In genomic region chr10:103854687-103855423, GRCh38 we compare ENCODE assay signal across 8 cellular contexts. TPM values are rescaled to one million over a fixed set of nuclear protein-coding genes. Genes with fewer than 3 reads are reported as not detected.
DNase-seq lines count a peak whose midpoint lies in the region; ATAC-seq and TF ChIP-seq lines count a peak whose summit lies in the region.

No MANE protein-coding gene starts in this region.

- peak overlapping the region; percentile 52 for H3K4me3 ChIP-seq in MG63
- H3K4me3 ChIP-seq in ascending aorta: peak overlapping the region; percentile 75 to 78
- H3K4me3 ChIP-seq in iPS-11a (ENCODE audit: low read depth, low read length): peak overlapping the region; percentile 60
- peak overlapping the region; percentile 82 for H3K4me3 ChIP-seq in skeletal muscle satellite cell (ENCODE audit: low read length)
- H3K4me3 ChIP-seq in Karpas-422 (ENCODE audit: low read length): no peak overlapping the region

- no peaks in the 10 kb centered on the region for H3K36me3 ChIP-seq in MG63
- H3K36me3 ChIP-seq in ascending aorta: no peaks in the 10 kb centered on the region
- no peaks in the 10 kb centered on the region for H3K36me3 ChIP-seq in skeletal muscle satellite cell (ENCODE audit: insufficient read depth, low read length)
- H3K36me3 ChIP-seq in Karpas-422 (ENCODE audit: insufficient read depth, low read length): no peaks in the 10 kb centered on the region

- H3K79me2 ChIP-seq in Karpas-422 (ENCODE audit: low read length): no peaks in the 10 kb centered on the region

- H3K9me2 ChIP-seq in Karpas-422 (replicated peaks; ENCODE audit: insufficient read depth, low read length): no peaks in the 10 kb centered on the region

- H3K27ac ChIP-seq in ascending aorta: peak overlapping the region; percentile 36 to 45
- H3K27ac ChIP-seq in Karpas-422 (ENCODE audit: low read length): no peak overlapping the region

- peak in 1 of 3 experiments; percentile 27 for TF ChIP-seq CTCF in ascending aorta (IDR thresholded peaks at IDR 0.05)

- no peak overlapping the region for H2AFZ ChIP-seq in Karpas-422 (ENCODE audit: low read length)

- intact Hi-C loops in ascending aorta (cut with DNase I): loop anchor here (2.0 to 5.0 kb wide), 2 partner anchors 36 to 83 kb away; no protein-coding TSS in a partner anchor

- H4K20me1 ChIP-seq in Karpas-422 (ENCODE audit: insufficient read depth, low read depth, low read length): no peaks in the 10 kb centered on the region

- H3K27me3 ChIP-seq in MG63: 0 out of 2 replicates have a peak, but pooled peaks cover 2% of the 10 kb centered on the region
- H3K27me3 ChIP-seq in ascending aorta: no peaks in the 10 kb centered on the region
- H3K27me3 ChIP-seq in skeletal muscle satellite cell (ENCODE audit: control insufficient read depth, insufficient read depth, low read length): no peaks in the 10 kb centered on the region
- no peaks in the 10 kb centered on the region for H3K27me3 ChIP-seq in Karpas-422 (ENCODE audit: low read length)

- H3K4me1 ChIP-seq in ascending aorta (peaks cover 6 to 42% of the 10 kb centered on the region in 2 donors), skeletal muscle satellite cell (ENCODE audit: control insufficient read depth, insufficient read depth, low read length) (peaks cover 55% of the 10 kb centered on the region), Karpas-422 (ENCODE audit: low read length) (no peaks in the 10 kb centered on the region)

- H3K9me3 ChIP-seq in MG63: no peaks in the 10 kb centered on the region
- H3K9me3 ChIP-seq in ascending aorta: no peaks in the 10 kb centered on the region
- no peaks in the 10 kb centered on the region for H3K9me3 ChIP-seq in skeletal muscle satellite cell (replicated peaks; ENCODE audit: low read length)
- H3K9me3 ChIP-seq in Karpas-422 (ENCODE audit: low read length): no peaks in the 10 kb centered on the region

- DNase-seq in CD1c-positive myeloid dendritic cell (ENCODE audit: extremely low spot score): peak; percentile 47
- DNase-seq in MG63: peak; percentile 43
- no peak for DNase-seq in ascending aorta (ENCODE audit: low spot score in 2 of 2)
- DNase-seq in Karpas-422: no peak
- no peak for DNase-seq in GF-D8 (lab: John Stamatoyannopoulos, UW)

- H3K9ac ChIP-seq in skeletal muscle satellite cell (ENCODE audit: low read depth, low read length) (peak overlapping the region; percentile 76), Karpas-422 (ENCODE audit: low read length) (no peak overlapping the region)

- no peak for ATAC-seq in HG02571 (IDR thresholded peaks at IDR 0.05; ENCODE audit: unreplicated experiment)

- H3K4me2 ChIP-seq in skeletal muscle satellite cell (ENCODE audit: low read length): peak overlapping the region; percentile 89
- H3K4me2 ChIP-seq in Karpas-422 (ENCODE audit: low read depth, low read length, poor library complexity, severe bottlenecking): no peak overlapping the region

RNA-seq across cellular contexts. Expression of gene SH3PXD2A, which starts 0.5 kb away (rescaled TPM):
- total RNA-seq in MG63 (2014; rRNA removed; shearing (Covaris generic); ENCODE audit: low replicate concordance): 19.2 and 21.1 TPM in 2 replicates
- 50.0 TPM for total RNA-seq in ascending aorta
- 14.4 and 17.0 TPM in 2 replicates for total RNA-seq in skeletal muscle satellite cell (2012; rRNA removed)
- 0.07 and 0.22 TPM in 2 replicates for total RNA-seq in Karpas-422 (2014; rRNA removed; shearing (Covaris generic); ENCODE audit: low replicate concordance)

Comparison
In these comparisons a context has a peak if more than half of its experiments do, and no peak if none do; other contexts are left out.
1. DNase-seq: peak in CD1c-positive myeloid dendritic cell (single experiment) and MG63 (single experiment); none in ascending aorta (0 of 2), Karpas-422 (single experiment) and GF-D8 (single experiment).
2. RNA of gene SH3PXD2A, which starts 0.5 kb away (total RNA-seq): 50.0 TPM in ascending aorta (single experiment) and 19.2 to 21.1 TPM in MG63; 0.07 to 0.22 TPM in Karpas-422; every median in the first group is over 10 times any median in the second.